In the genomic region with DNA sequence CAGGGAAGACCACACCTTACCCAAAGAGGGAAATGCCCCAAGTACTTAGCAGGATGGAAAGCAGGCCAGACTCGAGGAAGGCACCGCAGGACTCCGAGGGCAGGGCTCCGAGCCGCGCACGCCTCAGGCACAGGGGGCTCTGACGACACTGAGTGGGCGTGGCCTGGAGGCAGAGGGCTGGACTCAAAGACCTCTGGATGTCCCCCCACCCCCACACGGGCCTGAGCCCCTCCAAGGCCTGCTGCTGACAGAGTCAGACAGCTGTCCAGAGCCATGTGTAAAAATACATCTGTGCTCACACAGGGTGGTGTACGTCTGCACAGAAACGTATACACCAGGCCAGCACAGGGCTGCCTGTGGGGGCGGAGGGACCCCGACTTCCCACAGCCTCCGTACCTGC, we compare ENCODE assay signal across 8 cellular contexts. TPM values are rescaled to one million over a fixed set of nuclear protein-coding genes. Genes with fewer than 3 reads are reported as not detected.
DNase-seq lines count a peak whose midpoint lies in the region; ATAC-seq and TF ChIP-seq lines count a peak whose summit lies in the region.

No MANE protein-coding gene starts in this region.

- CTCF ChIA-PET in HEK293T (lab: Yijun Ruan, JAX): interaction anchor here (1.0 kb wide), 1 partner anchor 25 kb away, joined by 4 read pairs; no protein-coding TSS in a partner anchor

- H3K9ac ChIP-seq in endocrine pancreas (ENCODE audit: control insufficient read depth, insufficient read depth, low read length): peak overlapping the region; percentile 69
- H3K9ac ChIP-seq in mucosa of rectum (ENCODE audit: low read depth in 1 of 2, low read length in 2 of 2): peak overlapping the region; percentile 83 to 86

- peak; percentile 79 for DNase-seq in AG08396 (ENCODE audit: low spot score)
- DNase-seq in HEK293T (ENCODE audit: extremely low spot score): peak; percentile 92
- peak; percentile 87 for DNase-seq in upper lobe of right lung
- no peak for DNase-seq in omental fat pad (ENCODE audit: low spot score)
- DNase-seq in DMS153 treated with DMSO at 0.1 percent for 48 hours (lab: John Stamatoyannopoulos, UW; ENCODE audit: unreplicated experiment): no peak

- TF ChIP-seq CTCF in WI38 (IDR thresholded peaks at IDR 0.05; ENCODE audit: low read depth, low read length) (no peak), upper lobe of right lung (IDR thresholded peaks at IDR 0.05) (no peak), omental fat pad (IDR thresholded peaks at IDR 0.05) (no peak)

- POLR2A ChIA-PET in HEK293T (lab: Yijun Ruan, JAX): interaction anchor here (0.8 to 2.0 kb wide), 5 partner anchors 10 to 42 kb away, joined by 3 to 6 read pairs (median 5); partner anchors contain the start of gene SIVA1

- intact Hi-C loops in upper lobe of right lung (cut with DNase I): no loop called here

- H3K27ac ChIP-seq in mucosa of rectum (ENCODE audit: low read depth in 2 of 2, low read length in 2 of 2): peak overlapping the region in 1 of 2 donors; percentile 76
- peak overlapping the region; percentile 75 for H3K27ac ChIP-seq in upper lobe of right lung

- no peaks in the 10 kb centered on the region for H3K9me3 ChIP-seq in endocrine pancreas (ENCODE audit: control insufficient read depth, low read length)
- H3K9me3 ChIP-seq in mucosa of rectum (ENCODE audit: control insufficient read depth in 2 of 2, low read length in 2 of 2): no peaks in the 10 kb centered on the region
- H3K9me3 ChIP-seq in upper lobe of right lung: no peaks in the 10 kb centered on the region

- peak overlapping the region; percentile 78 for H3K4me3 ChIP-seq in WI38 (ENCODE audit: low read depth, low read length)
- H3K4me3 ChIP-seq in endocrine pancreas (ENCODE audit: control insufficient read depth, insufficient read depth, low read length): no peak overlapping the region
- peak overlapping the region; percentile 73 to 74 for H3K4me3 ChIP-seq in mucosa of rectum (ENCODE audit: low read length in 2 of 2)
- peak overlapping the region; percentile 79 for H3K4me3 ChIP-seq in upper lobe of right lung

- ATAC-seq in upper lobe of right lung (peak; percentile 29), omental fat pad (ENCODE audit: low FRiP score) (no peak)

- H3K4me1 ChIP-seq in endocrine pancreas (ENCODE audit: control insufficient read depth, insufficient read depth, low read length): no peaks in the 10 kb centered on the region
- H3K4me1 ChIP-seq in mucosa of rectum (ENCODE audit: control insufficient read depth in 2 of 2, insufficient read depth in 2 of 2, low read length in 2 of 2): peaks cover 36 to 51% of the 10 kb centered on the region in 2 donors
- H3K4me1 ChIP-seq in upper lobe of right lung: peaks cover 52% of the 10 kb centered on the region

- H3K27me3 ChIP-seq in endocrine pancreas (ENCODE audit: control insufficient read depth, insufficient read depth, low read length) (no peaks in the 10 kb centered on the region), mucosa of rectum (ENCODE audit: control insufficient read depth in 2 of 2, insufficient read depth in 2 of 2, low read length in 2 of 2) (no peaks in the 10 kb centered on the region), upper lobe of right lung (no peaks in the 10 kb centered on the region)

- H3K36me3 ChIP-seq in endocrine pancreas (ENCODE audit: control insufficient read depth, insufficient read depth, low read length) (no peaks in the 10 kb centered on the region), mucosa of rectum (ENCODE audit: control insufficient read depth in 2 of 2, insufficient read depth in 2 of 2, low read length in 2 of 2) (peaks cover 9 to 20% of the 10 kb centered on the region in 2 donors), upper lobe of right lung (peaks cover 28% of the 10 kb centered on the region)

TF ChIP-seq in HEK293T, 16 proteins besides CTCF, POLR2A, EP300 and RAD21:
- TF ChIP-seq HDGF (IDR thresholded peaks at IDR 0.05; ENCODE audit: borderline replicate concordance) (peak; percentile 9; the same call in 1 of the 2 replicates), ELF4 (IDR thresholded peaks at IDR 0.05) (no peak)

RNA-seq across cellular contexts. Expression of gene AKT1, which starts 1.4 kb away (rescaled TPM):
- total RNA-seq in upper lobe of right lung (174 TPM), omental fat pad (100 to 1,000 TPM; 104 to 121 (median 107) TPM)

RNA-seq across cellular contexts. Expression of gene ZBTB42, which starts 6.8 kb away (rescaled TPM):
- total RNA-seq in upper lobe of right lung (12.3 TPM), omental fat pad (1 to 10 TPM; 3.0 to 8.0 (median 6.3) TPM)

RNA-seq across cellular contexts. Expression of gene SIVA1, which starts 41.2 kb away (rescaled TPM):
- 66.1 TPM for total RNA-seq in upper lobe of right lung
- 100 to 1,000 TPM; 141 to 262 (median 167) TPM for total RNA-seq in omental fat pad

Comparison
In these comparisons a context has a peak if more than half of its experiments do, and no peak if none do; other contexts are left out.
1. DNase-seq: peak in AG08396 (single experiment), HEK293T (single experiment) and upper lobe of right lung (single experiment); none in omental fat pad (single experiment) and DMS153 treated with DMSO at 0.1 percent for 48 hours (single experiment).